In genomic region chr6:129476810-129477209, GRCh38 we compare ENCODE assay signal across 32 cellular contexts.
"Had no signal": no experiment of that assay in that cellular context is flagged by ENCODE, and none has a peak within 500 bp of the region (broad histone marks: within the 10 kb centered on the region; RNA-seq: fewer than 3 reads in every experiment).

No MANE protein-coding gene starts in this region.

- H3K27ac ChIP-seq: Peyer's patch, SJSA1 had no signal

- DNase-seq: activated CD4-positive, alpha-beta T cell treated with anti-CD3 and anti-CD28 coated beads, Interleukin-2, amount 10 ng/mL, durations not matched to agents 24 days and 14 days; activated CD4-positive, alpha-beta T cell treated with anti-CD3 and anti-CD28 coated beads, Interleukin-2, amount 50 U/mL, for 4 hours; activated CD8-positive, alpha-beta T cell treated with anti-CD3 and anti-CD28 coated beads for 36 hours; activated gamma-delta T cell; activated naive CD4-positive, alpha-beta T cell treated with Interleukin-2 at 50 U/mL for 16 hours; activated T-cell treated with anti-CD3 and anti-CD28 coated beads, Interleukin-2, amount 50 U/mL, for 24 hours; anterior cingulate cortex; caudate nucleus; cerebellar nuclear complex; Karpas-422; KBM-7; MM.1S; MV-4-11; NCI-H1092; NCI-H1417 treated with DMSO at 0.1 percent for 48 hours; NCI-H187 treated with DMSO at 0.1 percent for 48 hours; NCI-H2081; NCI-H2171 treated with DMSO at 0.1 percent for 48 hours; NCI-H2227 treated with DMSO at 0.1 percent for 48 hours; NCI-H446; NCI-H524; NCI-H69; NCI-H82; NK-92 treated with Interleukin-12 subunit alpha and Interleukin-12 subunit beta, amount 100 ng/mL, for 24 hours; PC-3; Peyer's patch; RPMI8226; SHP77 treated with DMSO at 0.1 percent for 48 hours; T1000 had no signal

- H3K9me3 ChIP-seq: Peyer's patch, SJSA1 had no signal

- FAIRE-seq: bronchial epithelial cell, TTC549 had no signal

- H3K4me3 ChIP-seq: Peyer's patch, SJSA1 had no signal

- ATAC-seq: activated CD8-positive, alpha-beta T cell treated with anti-CD3 and anti-CD28 coated beads for 36 hours; PC-3 had no signal

- H3K36me3 ChIP-seq: Peyer's patch, SJSA1 had no signal

- H3K27me3 ChIP-seq: Peyer's patch, SJSA1 had no signal

- H3K4me1 ChIP-seq: Peyer's patch had no signal
